Comparison of ENCODE assay signal across 27 cellular contexts in genomic region chr2:19137433-19137832, GRCh38.
DNase-seq lines count a peak whose midpoint lies in the region; ATAC-seq and TF ChIP-seq lines count a peak whose summit lies in the region.
"Had no signal": no experiment of that assay in that cellular context is flagged by ENCODE, and none has a peak within 500 bp of the region (broad histone marks: within the 10 kb centered on the region; RNA-seq: fewer than 3 reads in every experiment).

No MANE protein-coding gene starts in this region.

- H3K18ac ChIP-seq in IMR-90 (ENCODE audit: low read depth, low read length): peak overlapping the region; percentile 78; the same call in 1 of the 2 replicates

- H2AFZ ChIP-seq in IMR-90 (replicated peaks; ENCODE audit: low read length, poor library complexity): peak overlapping the region; percentile 66
- H2AFZ ChIP-seq: PC-9 had no signal

- in situ Hi-C loops in IMR-90 (cut with MboI; ENCODE audit: low sequenced_read_pairs): no loop called here
- in situ Hi-C loops in brain microvascular endothelial cell (cut with HindIII; ENCODE audit: low pct_ligation_motif_present, low sequenced_read_pairs): no loop called here

- H3K4me3 Mint-ChIP-seq in nephron progenitor cell: no peak overlapping the region
- H3K4me3 Mint-ChIP-seq: CD4-positive, alpha-beta memory T cell; IgD-negative memory B cell had no signal

- H2BK20ac ChIP-seq in IMR-90 (ENCODE audit: low read depth, low read length): peak overlapping the region; percentile 93

- peaks cover 6% of the 10 kb centered on the region; the same call in 1 of the 2 replicates for H3K9me1 ChIP-seq in IMR-90 (ENCODE audit: insufficient read depth, low read length)

- H3K4ac ChIP-seq in IMR-90 (ENCODE audit: low read depth, low read length): peak overlapping the region; percentile 49

- peak overlapping the region in 1 of 2 experiments; percentile 68; a peak in 3 of 4 replicates for H4K8ac ChIP-seq in IMR-90 (ENCODE audit: low read depth in 2 of 2, low read length in 2 of 2)

- peak overlapping the region; percentile 14; the same call in 1 of the 2 replicates for H3K14ac ChIP-seq in IMR-90 (replicated peaks; ENCODE audit: low read depth, low read length)

- no peak for TF ChIP-seq RAD21 in IMR-90 (IDR thresholded peaks at IDR 0.05; ENCODE audit: low read length)

- H4K91ac ChIP-seq in IMR-90 (ENCODE audit: insufficient read depth, low read depth, low read length): peak overlapping the region; percentile 61; the same call in 1 of the 2 replicates

- H3K56ac ChIP-seq in IMR-90 (ENCODE audit: extremely low read depth, insufficient read depth, low read length): no peak overlapping the region; the same call in 1 of the 2 replicates

- no peak overlapping the region for H3K4me2 ChIP-seq in IMR-90 (ENCODE audit: low read depth, low read length)
- H3K4me2 ChIP-seq: BLaER1 treated with 17β-estradiol and CSF1 and Interleukin-3, amounts not matched to agents 10 nM and 100 nM; KMS-11; PC-9 had no signal

- H2BK120ac ChIP-seq in IMR-90 (ENCODE audit: low read depth, low read length): peak overlapping the region; percentile 86

- H3K79me1 ChIP-seq in IMR-90 (ENCODE audit: low read depth in 1 of 2, low read length in 2 of 2): no peaks in the 10 kb centered on the region

- dilution Hi-C loops in IMR-90 (cut with HindIII; ENCODE audit: low sequenced_read_pairs, unreplicated experiment): no loop called here

- peak overlapping the region; percentile 32; the same call in 1 of the 3 replicates for H2BK15ac ChIP-seq in IMR-90 (ENCODE audit: low read depth, low read length)

- H3K36me3 ChIP-seq in IMR-90 (ENCODE audit: control insufficient read depth, insufficient read depth, low read length) (no peaks in the 10 kb centered on the region), brain microvascular endothelial cell (replicated peaks) (no peaks in the 10 kb centered on the region)
- H3K36me3 ChIP-seq: BLaER1 treated with 17β-estradiol and CSF1 and Interleukin-3, amounts not matched to agents 10 nM and 100 nM; HAP-1 had no signal

- H3K27ac ChIP-seq in AG04450 (ENCODE audit: low read depth, low read length) (no peak overlapping the region), IMR-90 (ENCODE audit: insufficient read depth, low read length) (peak overlapping the region; percentile 3; the same call in 1 of the 2 replicates), brain microvascular endothelial cell (no peak overlapping the region), coronary artery (no peak overlapping the region)
- H3K27ac ChIP-seq: BLaER1 treated with 17β-estradiol and CSF1 and Interleukin-3, amounts not matched to agents 10 nM and 100 nM; KMS-11; PC-9; RWPE1 had no signal

- TF ChIP-seq CTCF in AG04450 (IDR thresholded peaks at IDR 0.05; ENCODE audit: low read depth, low read length) (peak; percentile 31), IMR-90 (conservative IDR thresholded peaks at IDR 0.05; ENCODE audit: low read depth, low read length) (0 out of 2 replicates have a peak, but pooled peaks have one; percentile 3), brain microvascular endothelial cell (IDR thresholded peaks at IDR 0.05; ENCODE audit: low read depth, low read length, missing control alignments) (peak; percentile 14), nephron progenitor cell (IDR thresholded peaks at IDR 0.05) (no peak), coronary artery (IDR thresholded peaks at IDR 0.05) (no peak)

- H3K36me3 Mint-ChIP-seq in nephron progenitor cell (ENCODE audit: low read depth): peaks cover 4% of the 10 kb centered on the region
- H3K36me3 Mint-ChIP-seq: CD4-positive, alpha-beta memory T cell; IgD-negative memory B cell had no signal

- no peak overlapping the region for H3K9ac ChIP-seq in IMR-90 (ENCODE audit: low read depth, low read length)
- H3K9ac ChIP-seq: BLaER1 treated with 17β-estradiol and CSF1 and Interleukin-3, amounts not matched to agents 10 nM and 100 nM; KMS-11 had no signal

- H3K4me1 ChIP-seq in IMR-90 (ENCODE audit: control insufficient read depth, insufficient read depth, low read length): peaks cover 19% of the 10 kb centered on the region
- H3K4me1 ChIP-seq: BLaER1 treated with 17β-estradiol and CSF1 and Interleukin-3, amounts not matched to agents 10 nM and 100 nM; HAP-1 had no signal

- H3K27me3 ChIP-seq in AG04450 (ENCODE audit: control insufficient read depth, insufficient read depth, low read length) (no peaks in the 10 kb centered on the region), IMR-90 (ENCODE audit: control insufficient read depth, insufficient read depth, low read length) (no peaks in the 10 kb centered on the region), brain microvascular endothelial cell (replicated peaks) (no peaks in the 10 kb centered on the region)

- POLR2A ChIA-PET in AG04450 (lab: Yijun Ruan, JAX) (no interaction called here), IMR-90 (lab: Charles Lee; ENCODE audit: unreplicated experiment) (no interaction called here)

- H3K4me3 ChIP-seq in AG04450 (ENCODE audit: low read depth, low read length): no peak overlapping the region
- no peak overlapping the region for H3K4me3 ChIP-seq in IMR-90 (ENCODE audit: insufficient read depth, low read depth, low read length)
- no peak overlapping the region for H3K4me3 ChIP-seq in brain microvascular endothelial cell (ENCODE audit: low read depth, low read length)
- H3K4me3 ChIP-seq in coronary artery: no peak overlapping the region
- H3K4me3 ChIP-seq: BLaER1 treated with 17β-estradiol and CSF1 and Interleukin-3, amounts not matched to agents 10 nM and 100 nM; HAP-1; PC-9 had no signal

- intact Hi-C loops in IMR-90 (cut with micrococcal nuclease): loop anchor here (10.0 kb wide), 2 partner anchors 253 to 613 kb away; no protein-coding TSS in a partner anchor

- H3K9me3 ChIP-seq in AG04450 (ENCODE audit: control insufficient read depth, insufficient read depth, low read length) (no peaks in the 10 kb centered on the region; the same call in 1 of the 2 replicates), IMR-90 (ENCODE audit: control insufficient read depth, insufficient read depth, low read length) (no peaks in the 10 kb centered on the region)
- H3K9me3 ChIP-seq: HAP-1 had no signal

- CTCF ChIA-PET in AG04450 (lab: Charles Lee): interaction anchor here (0.6 kb wide), 1 partner anchor 16 kb away, joined by 3 read pairs; no protein-coding TSS in a partner anchor
- CTCF ChIA-PET in IMR-90 (lab: Yijun Ruan, JAX): no interaction called here

- ATAC-seq in IMR-90 (ENCODE audit: low read depth): peak; percentile 48

- H2BK5ac ChIP-seq in IMR-90 (ENCODE audit: low read depth, low read length, poor library complexity, severe bottlenecking): peak overlapping the region; percentile 55

- H4K20me1 ChIP-seq in IMR-90 (ENCODE audit: insufficient read depth, low read length): no peaks in the 10 kb centered on the region
- H4K20me1 ChIP-seq: BLaER1 treated with 17β-estradiol and CSF1 and Interleukin-3, amounts not matched to agents 10 nM and 100 nM had no signal

- DNase-seq in AG04450 (ENCODE audit: low read depth, low spot score) (no peak), IMR-90 (no peak), brain microvascular endothelial cell (no peak), nephron progenitor cell (no peak), CD1c-positive myeloid dendritic cell (ENCODE audit: extremely low spot score) (no peak), coronary artery (ENCODE audit: low spot score) (no peak), cerebellar cortex (ENCODE audit: low spot score) (no peak), UCSD-AML1 (lab: John Stamatoyannopoulos, UW; ENCODE audit: unreplicated experiment) (no peak)
- DNase-seq: 8988T; AML-193; CD4-positive, alpha-beta memory T cell; COR-L47; NCI-H1092 treated with DMSO at 0.1 percent for 48 hours; NCI-H1436; NCI-H187; NCI-H2081 treated with DMSO at 0.1 percent for 48 hours; NCI-H2171; NCI-H226; NCI-H510A treated with DMSO at 0.1 percent for 48 hours; NCI-H748 treated with DMSO at 0.1 percent for 48 hours; PC-9; SHP77 had no signal

- H4K5ac ChIP-seq in IMR-90 (ENCODE audit: low read depth, low read length): peak overlapping the region; percentile 73

- TF ChIP-seq POLR2A in IMR-90 (IDR thresholded peaks at IDR 0.05; ENCODE audit: low read depth, low read length): no peak

- peaks cover 1% of the 10 kb centered on the region for H3K27me3 Mint-ChIP-seq in nephron progenitor cell (ENCODE audit: low read depth, poor library complexity)
- H3K27me3 Mint-ChIP-seq: IgD-negative memory B cell had no signal

- no peak overlapping the region for H2AK9ac ChIP-seq in IMR-90 (replicated peaks; ENCODE audit: low read depth, low read length, poor library complexity)

- no TSS peak for BruUV-seq in IMR-90 (replicated peaks; lab: Mats Ljungman, UMichigan)

- H2AK5ac ChIP-seq in IMR-90 (ENCODE audit: low read depth, low read length): no peak overlapping the region

- no peak overlapping the region for H3K23ac ChIP-seq in IMR-90 (ENCODE audit: low read depth, low read length)

- peak overlapping the region; percentile 30 for H3K27ac Mint-ChIP-seq in nephron progenitor cell
- H3K27ac Mint-ChIP-seq: CD4-positive, alpha-beta memory T cell; IgD-negative memory B cell had no signal

- peaks cover 46% of the 10 kb centered on the region for H3K4me1 Mint-ChIP-seq in nephron progenitor cell
- H3K4me1 Mint-ChIP-seq: CD4-positive, alpha-beta memory T cell had no signal

- peaks cover 7% of the 10 kb centered on the region for H3K9me3 Mint-ChIP-seq in nephron progenitor cell
- H3K9me3 Mint-ChIP-seq: IgD-negative memory B cell had no signal

TF ChIP-seq in IMR-90, 13 proteins besides CTCF, POLR2A, EP300 and RAD21:
- no peak for TF ChIP-seq RCOR1 (IDR thresholded peaks at IDR 0.05; ENCODE audit: insufficient replicate concordance, low read length)
- no peak for TF ChIP-seq CEBPB (IDR thresholded peaks at IDR 0.05; ENCODE audit: low read depth, low read length)
- no peak for TF ChIP-seq CHD1 (IDR thresholded peaks at IDR 0.05; ENCODE audit: low read depth, low read length)
- no peak for TF ChIP-seq MAFK (IDR thresholded peaks at IDR 0.05; ENCODE audit: low read depth, low read length)

Comparison
In these comparisons a context has a peak if more than half of its experiments do, and no peak if none do; other contexts are left out.
1. CTCF ChIP-seq: peak in AG04450 (single experiment), IMR-90 (single experiment) and brain microvascular endothelial cell (single experiment); none in nephron progenitor cell (single experiment) and coronary artery (single experiment).